ENCODE assay signal across 17 cellular contexts in the genomic region with DNA sequence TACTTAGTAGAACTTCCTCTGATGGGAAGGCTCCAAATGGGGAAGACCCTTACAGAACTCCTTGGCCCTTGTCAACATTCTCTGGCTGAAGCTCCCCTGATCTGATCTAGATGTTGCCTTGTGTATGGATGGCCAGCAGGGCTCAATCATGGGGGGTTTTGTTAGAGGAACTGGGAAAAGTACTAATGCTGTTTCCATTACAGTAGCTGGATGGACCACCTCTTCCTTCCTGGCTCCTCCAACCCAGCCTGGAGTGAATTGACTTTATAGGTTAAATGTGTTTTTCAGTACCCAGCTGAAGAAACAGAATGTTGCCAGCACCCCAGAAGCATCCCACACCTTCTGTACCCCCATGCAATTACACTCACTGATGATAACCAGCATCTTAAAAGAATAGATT. TPM values are rescaled to one million over a fixed set of nuclear protein-coding genes. Genes with fewer than 3 reads are reported as not detected.
"Had no signal": no experiment of that assay in that cellular context is flagged by ENCODE, and none has a peak within 500 bp of the region (broad histone marks: within the 10 kb centered on the region; RNA-seq: fewer than 3 reads in every experiment).

No MANE protein-coding gene starts in this region.

- H3K27ac ChIP-seq: ovary, tibial artery, WERI-Rb-1 had no signal

- H3K9me3 ChIP-seq: left lung, ovary, tibial artery had no signal

- H3K4me1 ChIP-seq: left lung, tibial artery had no signal

- H3K27me3 ChIP-seq: left lung, ovary, spleen, tibial artery had no signal

- H3K9me3 Mint-ChIP-seq: dendritic cell treated with granulocyte-macrophage colony-stimulating factor and Interleukin-4, amounts not matched to agents 40 ng/mL and 50 ng/mL, for 4 days had no signal

- ATAC-seq: left lung; stimulated activated naive B cell treated with anti-CD40 and anti-IgM and Interleukin-4, amounts not matched to agents 10 μg/mL and 1 μg/mL and 100 μg/mL, for 72 hours had no signal

- H3K4me3 ChIP-seq: left lung, ovary, spleen, tibial artery had no signal

- DNase-seq: activated CD4-positive, alpha-beta memory T cell treated with anti-CD3 and anti-CD28 coated beads for 36 hours; activated naive CD4-positive, alpha-beta T cell treated with anti-CD3 and anti-CD28 coated beads for 36 hours; activated T-cell treated with anti-CD3 and anti-CD28 coated beads, Interleukin-2, amount 50 U/mL, for 1 hour; foreskin melanocyte; kidney; left lung; mammary epithelial cell; midbrain; ovary; spleen; stimulated activated CD4-positive, alpha-beta T cell treated with anti-CD3 and anti-CD28 coated beads, Interleukin-4, amount 100 ng/mL, for 4 hours; stimulated activated naive B cell treated with anti-CD40 and anti-IgM and Interleukin-4, amounts not matched to agents 10 μg/mL and 1 μg/mL and 100 μg/mL, for 72 hours; SW 1271; tibial artery; WERI-Rb-1 had no signal

- H3K4me3 Mint-ChIP-seq: activated CD4-positive, alpha-beta memory T cell treated with anti-CD3 and anti-CD28 coated beads for 36 hours; activated naive CD4-positive, alpha-beta T cell treated with anti-CD3 and anti-CD28 coated beads for 36 hours; dendritic cell treated with granulocyte-macrophage colony-stimulating factor and Interleukin-4, amounts not matched to agents 40 ng/mL and 50 ng/mL, for 4 days; stimulated activated naive B cell treated with anti-CD40 and anti-IgM and Interleukin-4, amounts not matched to agents 10 μg/mL and 1 μg/mL and 100 μg/mL, for 72 hours had no signal

- H3K36me3 ChIP-seq: ovary had no signal

- H3K27me3 Mint-ChIP-seq: activated CD4-positive, alpha-beta memory T cell treated with anti-CD3 and anti-CD28 coated beads for 36 hours; dendritic cell treated with granulocyte-macrophage colony-stimulating factor and Interleukin-4, amounts not matched to agents 40 ng/mL and 50 ng/mL, for 4 days; stimulated activated naive B cell treated with anti-CD40 and anti-IgM and Interleukin-4, amounts not matched to agents 10 μg/mL and 1 μg/mL and 100 μg/mL, for 72 hours had no signal

- H3K27ac Mint-ChIP-seq: activated CD4-positive, alpha-beta memory T cell treated with anti-CD3 and anti-CD28 coated beads for 36 hours; activated naive CD4-positive, alpha-beta T cell treated with anti-CD3 and anti-CD28 coated beads for 36 hours; dendritic cell treated with granulocyte-macrophage colony-stimulating factor and Interleukin-4, amounts not matched to agents 40 ng/mL and 50 ng/mL, for 4 days had no signal

RNA-seq across cellular contexts. Expression of a gene that starts 22.7 kb away (rescaled TPM):
- total RNA-seq: activated CD4-positive, alpha-beta memory T cell treated with anti-CD3 and anti-CD28 coated beads for 36 hours; activated naive CD4-positive, alpha-beta T cell treated with anti-CD3 and anti-CD28 coated beads for 36 hours; epithelial cell of proximal tubule had no signal
